Comparison of ENCODE assay signal across 23 cellular contexts in genomic region chr4:39712819-39713607, GRCh38. TPM values are rescaled to one million over a fixed set of nuclear protein-coding genes. Genes with fewer than 3 reads are reported as not detected.
DNase-seq lines count a peak whose midpoint lies in the region; ATAC-seq and TF ChIP-seq lines count a peak whose summit lies in the region.
"Had no signal": no experiment of that assay in that cellular context is flagged by ENCODE, and none has a peak within 500 bp of the region (broad histone marks: within the 10 kb centered on the region; RNA-seq: fewer than 3 reads in every experiment).

No MANE protein-coding gene starts in this region.

- H4K20me1 ChIP-seq in SK-N-SH (ENCODE audit: insufficient read depth): peaks cover 89% of the 10 kb centered on the region
- peaks cover 4% of the 10 kb centered on the region; the same call in 1 of the 2 replicates for H4K20me1 ChIP-seq in KMS-11 (ENCODE audit: insufficient read depth)

- peaks cover 7% of the 10 kb centered on the region for H3F3A ChIP-seq in SK-N-SH (replicated peaks; ENCODE audit: insufficient read depth)

- H3K9ac ChIP-seq in SK-N-SH (no peak overlapping the region), KMS-11 (no peak overlapping the region)

- H3K36me3 Mint-ChIP-seq in osteocyte (ENCODE audit: unreplicated experiment): peaks cover 10% of the 10 kb centered on the region
- peaks cover 45% of the 10 kb centered on the region for H3K36me3 Mint-ChIP-seq in CD4-positive, alpha-beta T cell (ENCODE audit: low read depth)

- no peak for TF ChIP-seq CTCF in SK-N-SH (IDR thresholded peaks at IDR 0.05)
- no peak for TF ChIP-seq CTCF in KMS-11 (conservative IDR thresholded peaks at IDR 0.05; ENCODE audit: low read depth, low read length)
- no peak for TF ChIP-seq CTCF in coronary artery (IDR thresholded peaks at IDR 0.05)
- no peak for TF ChIP-seq CTCF in osteocyte (IDR thresholded peaks at IDR 0.05)
- TF ChIP-seq CTCF in CD4-positive, alpha-beta T cell (IDR thresholded peaks at IDR 0.05): no peak

- 95% methylated on average over 17 of the region's 17 CpGs for WGBS in SK-N-SH (ENCODE audit: low lambda C conversion rate)

- no peaks in the 10 kb centered on the region for H3K9me3 ChIP-seq in SK-N-SH
- no peaks in the 10 kb centered on the region for H3K9me3 ChIP-seq in CD4-positive, alpha-beta T cell (ENCODE audit: control insufficient read depth, low read length)
- H3K9me3 ChIP-seq: gastroesophageal sphincter, neutrophil had no signal

- H3K9me2 ChIP-seq in SK-N-SH: no peaks in the 10 kb centered on the region

- no peak for DNase-seq in SK-N-SH
- DNase-seq in coronary artery (ENCODE audit: low spot score): no peak
- peak; percentile 19 for DNase-seq in osteocyte (ENCODE audit: extremely low spot score, unreplicated experiment)
- DNase-seq in CD4-positive, alpha-beta T cell: no peak
- DNase-seq in NCI-H187 (lab: John Stamatoyannopoulos, UW): no peak
- DNase-seq: activated CD4-positive, alpha-beta T cell treated with anti-CD3 and anti-CD28 coated beads for 1 hour; activated naive CD4-positive, alpha-beta T cell treated with anti-CD3 and anti-CD28 coated beads, Interleukin-2, amount 10 ng/mL, durations not matched to agents 7 days and 5 days; central memory CD4-positive, alpha-beta T cell; DND-41; GOT3; hypothalamus; NCI-H1436; NCI-H510A treated with DMSO at 0.1 percent for 48 hours; stimulated activated CD4-positive, alpha-beta T cell treated with anti-CD3 and anti-CD28 coated beads, Interleukin-4, amount 100 ng/mL, for 24 hours; stimulated activated naive CD4-positive, alpha-beta T cell treated with Interleukin-2 at 50 U/mL for 16 hours had no signal

- no peaks in the 10 kb centered on the region for H3K9me3 Mint-ChIP-seq in osteocyte (ENCODE audit: unreplicated experiment)
- no peaks in the 10 kb centered on the region for H3K9me3 Mint-ChIP-seq in CD4-positive, alpha-beta T cell
- H3K9me3 Mint-ChIP-seq: activated naive CD4-positive, alpha-beta T cell treated with anti-CD3 and anti-CD28 coated beads, Interleukin-2, amount 10 ng/mL, durations not matched to agents 7 days and 5 days; IgD-negative memory B cell had no signal

- peaks cover 50% of the 10 kb centered on the region for H3K4me1 Mint-ChIP-seq in osteocyte (ENCODE audit: unreplicated experiment)
- peaks cover 71% of the 10 kb centered on the region for H3K4me1 Mint-ChIP-seq in CD4-positive, alpha-beta T cell (ENCODE audit: low read depth)

- no peak overlapping the region for H3K27ac ChIP-seq in SK-N-SH (ENCODE audit: low read depth in 2 of 2, low read length in 1 of 2)
- peak overlapping the region; percentile 7; the same call in 1 of the 2 replicates for H3K27ac ChIP-seq in KMS-11
- H3K27ac ChIP-seq in coronary artery: no peak overlapping the region
- no peak overlapping the region for H3K27ac ChIP-seq in CD4-positive, alpha-beta T cell (ENCODE audit: low read depth, low read length)
- H3K27ac ChIP-seq: 22Rv1 had no signal

- ATAC-seq in SK-N-SH treated with all-trans-retinoic acid at 6 μM for 48 hours (no peak), GM18909 (IDR thresholded peaks at IDR 0.05; ENCODE audit: poor library complexity, unreplicated experiment) (no peak)
- no peak for ATAC-seq in CD4-positive, alpha-beta T cell (ENCODE audit: poor library complexity)

- POLR2A ChIA-PET in SK-N-SH (lab: Yijun Ruan, JAX): interaction anchor here (0.6 kb wide), 1 partner anchor 323 kb away, joined by 3 read pairs; no protein-coding TSS in a partner anchor
- POLR2A ChIA-PET in CD4-positive, alpha-beta T cell (lab: Charles Lee): no interaction called here

- CTCF ChIA-PET in SK-N-SH (lab: Yijun Ruan, JAX): no interaction called here
- CTCF ChIA-PET in CD4-positive, alpha-beta T cell (lab: Charles Lee): no interaction called here

- H3K4me1 ChIP-seq in SK-N-SH (ENCODE audit: control insufficient read depth in 1 of 2, insufficient read depth in 2 of 2, low read depth in 1 of 2, low read length in 1 of 2) (peaks cover 0 to 14% of the 10 kb centered on the region in 2 experiments; a peak in 1 of 4 replicates), KMS-11 (ENCODE audit: low read depth, poor library complexity, severe bottlenecking) (peaks cover 61% of the 10 kb centered on the region)

- TF ChIP-seq EP300 in SK-N-SH (IDR thresholded peaks at IDR 0.05; ENCODE audit: borderline replicate concordance in 1 of 2, low read depth in 1 of 2, low read length in 1 of 2): no peak

- H3K4me3 ChIP-seq in SK-N-SH (ENCODE audit: low read depth in 2 of 2, low read length in 1 of 2): no peak overlapping the region
- H3K4me3 ChIP-seq in KMS-11 (IDR thresholded peaks at IDR 0.05; ENCODE audit: insufficient read depth, low read depth, low read length): no peak overlapping the region
- H3K4me3 ChIP-seq in coronary artery: peak overlapping the region; percentile 19
- H3K4me3 ChIP-seq: gastroesophageal sphincter, lung had no signal

- peak overlapping the region; percentile 79 for H3K27ac Mint-ChIP-seq in osteocyte (ENCODE audit: unreplicated experiment)
- no peak overlapping the region for H3K27ac Mint-ChIP-seq in CD4-positive, alpha-beta T cell

- no peaks in the 10 kb centered on the region for H3K27me3 Mint-ChIP-seq in osteocyte (ENCODE audit: unreplicated experiment)
- H3K27me3 Mint-ChIP-seq in CD4-positive, alpha-beta T cell: no peaks in the 10 kb centered on the region
- H3K27me3 Mint-ChIP-seq: activated naive CD4-positive, alpha-beta T cell treated with anti-CD3 and anti-CD28 coated beads, Interleukin-2, amount 10 ng/mL, durations not matched to agents 7 days and 5 days; IgD-negative memory B cell had no signal

- intact Hi-C loops in CD4-positive, alpha-beta T cell (cut with DNase I, micrococcal nuclease): no loop called here

- TF ChIP-seq RAD21 in SK-N-SH (IDR thresholded peaks at IDR 0.05; ENCODE audit: low read length): no peak

- no peak overlapping the region for H2AFZ ChIP-seq in SK-N-SH (ENCODE audit: low read depth)
- no peak overlapping the region for H2AFZ ChIP-seq in KMS-11 (ENCODE audit: low read depth)

- H3K79me2 ChIP-seq in SK-N-SH (ENCODE audit: insufficient read depth) (peaks cover 100% of the 10 kb centered on the region), KMS-11 (ENCODE audit: insufficient read depth, low read depth) (peaks cover 90% of the 10 kb centered on the region)

- H3K4me2 ChIP-seq in SK-N-SH: peak overlapping the region; percentile 14; the same call in 1 of the 2 replicates
- peak overlapping the region; percentile 26; the same call in 1 of the 2 replicates for H3K4me2 ChIP-seq in KMS-11

- H3K27me3 ChIP-seq in SK-N-SH (ENCODE audit: insufficient read depth): no peaks in the 10 kb centered on the region
- no peaks in the 10 kb centered on the region for H3K27me3 ChIP-seq in KMS-11 (ENCODE audit: insufficient read depth, low read depth)
- H3K27me3 ChIP-seq in CD4-positive, alpha-beta T cell (ENCODE audit: control insufficient read depth, insufficient read depth, low read length): no peaks in the 10 kb centered on the region
- H3K27me3 ChIP-seq: gastroesophageal sphincter, neutrophil had no signal

- no peak overlapping the region for H3K4me3 Mint-ChIP-seq in osteocyte (ENCODE audit: unreplicated experiment)
- H3K4me3 Mint-ChIP-seq in CD4-positive, alpha-beta T cell: no peak overlapping the region
- H3K4me3 Mint-ChIP-seq: activated naive CD4-positive, alpha-beta T cell treated with anti-CD3 and anti-CD28 coated beads, Interleukin-2, amount 10 ng/mL, durations not matched to agents 7 days and 5 days had no signal

- H3K36me3 ChIP-seq in SK-N-SH (replicated peaks in 1 of 2; ENCODE audit: control insufficient read depth in 1 of 2, insufficient read depth in 2 of 2, low read length in 1 of 2) (peaks cover 0 to 10% of the 10 kb centered on the region in 2 experiments), KMS-11 (ENCODE audit: insufficient read depth) (no peaks in the 10 kb centered on the region)

TF ChIP-seq in SK-N-SH, 30 proteins besides CTCF, POLR2A, EP300 and RAD21 (continues in another document):
- no peak for TF ChIP-seq RFX5 (IDR thresholded peaks at IDR 0.05; ENCODE audit: low read length)
- TF ChIP-seq MEF2A (IDR thresholded peaks at IDR 0.05; ENCODE audit: borderline replicate concordance, low read depth): no peak
- no peak for TF ChIP-seq GATA2 (CRISPR knock-in tag; IDR thresholded peaks at IDR 0.05)
- TF ChIP-seq USF2 (IDR thresholded peaks at IDR 0.05; ENCODE audit: borderline replicate concordance, low read depth, low read length): no peak
- no peak for TF ChIP-seq JUND (IDR thresholded peaks at IDR 0.05)
- no peak for TF ChIP-seq TCF12 (IDR thresholded peaks at IDR 0.05)
- no peak for TF ChIP-seq YY1 (IDR thresholded peaks at IDR 0.05; ENCODE audit: low read depth)

TF ChIP-seq in SK-N-SH treated with all-trans-retinoic acid at 6 μM for 48 hours, 23 proteins besides CTCF, POLR2A, EP300 and RAD21 (continues in another document):
- TF ChIP-seq ARNTL (CRISPR knock-in tag; IDR thresholded peaks at IDR 0.05; ENCODE audit: borderline replicate concordance, low read depth): no peak
- no peak for TF ChIP-seq ZFP30 (CRISPR knock-in tag; IDR thresholded peaks at IDR 0.05)
- no peak for TF ChIP-seq RARB (CRISPR knock-in tag; IDR thresholded peaks at IDR 0.05)
- no peak for TF ChIP-seq ZNF565 (CRISPR knock-in tag; conservative IDR thresholded peaks at IDR 0.05; ENCODE audit: low read depth)
- TF ChIP-seq PPARA (CRISPR knock-in tag; IDR thresholded peaks at IDR 0.05; ENCODE audit: borderline replicate concordance): no peak
- TF ChIP-seq SNAI2 (CRISPR knock-in tag; IDR thresholded peaks at IDR 0.05): no peak
- no peak for TF ChIP-seq ZC3H10 (CRISPR knock-in tag; IDR thresholded peaks at IDR 0.05)

RNA-seq across cellular contexts. Expression of gene UBE2K, which starts 15.1 kb away (rescaled TPM):
- polyA plus RNA-seq in SK-N-SH (2012; rRNA removed): 54.4 and 102 TPM in 2 replicates
- 79.9 and 131 TPM in 2 replicates for polyA plus RNA-seq in SK-N-SH (2012; cell fraction: cytosol; rRNA removed)
- 11.5 and 22.3 TPM in 2 replicates for polyA plus RNA-seq in SK-N-SH (2012; cell fraction: nucleus; rRNA removed)
- 70.3 and 77.3 TPM in 2 replicates for total RNA-seq in osteocyte
- total RNA-seq in CD4-positive, alpha-beta T cell: 10 to 100 TPM; 35.9 to 41.3 TPM
